ENCODE assay signal across 1 cellular context in genomic region chr1:154856544-154856943, GRCh38.
TF ChIP-seq lines count a peak whose summit lies in the region.

No MANE protein-coding gene starts in this region.

TF ChIP-seq in GM23338, 12 proteins besides CTCF, POLR2A, EP300 and RAD21:
- TF ChIP-seq EZH2phosphoT487 (IDR thresholded peaks at IDR 0.05; ENCODE audit: unreplicated experiment) (no peak), JUNB (IDR thresholded peaks at IDR 0.05; ENCODE audit: unreplicated experiment) (no peak), ZNF331 (CRISPR knock-in tag; IDR thresholded peaks at IDR 0.05; ENCODE audit: low read depth) (no peak), NANOG (IDR thresholded peaks at IDR 0.05; ENCODE audit: borderline replicate concordance) (no peak), STAT1 (IDR thresholded peaks at IDR 0.05; ENCODE audit: unreplicated experiment) (no peak), ZNF114 (CRISPR knock-in tag; IDR thresholded peaks at IDR 0.05) (no peak), EZH2 (IDR thresholded peaks at IDR 0.05; ENCODE audit: low read depth, unreplicated experiment) (no peak), POLR2AphosphoS5 (IDR thresholded peaks at IDR 0.05; ENCODE audit: low read depth) (no peak), CREB1 (CRISPR knock-in tag; IDR thresholded peaks at IDR 0.05; ENCODE audit: low read depth) (no peak), REST (IDR thresholded peaks at IDR 0.05; ENCODE audit: unreplicated experiment) (no peak)
- TF ChIP-seq, protein P1, sequence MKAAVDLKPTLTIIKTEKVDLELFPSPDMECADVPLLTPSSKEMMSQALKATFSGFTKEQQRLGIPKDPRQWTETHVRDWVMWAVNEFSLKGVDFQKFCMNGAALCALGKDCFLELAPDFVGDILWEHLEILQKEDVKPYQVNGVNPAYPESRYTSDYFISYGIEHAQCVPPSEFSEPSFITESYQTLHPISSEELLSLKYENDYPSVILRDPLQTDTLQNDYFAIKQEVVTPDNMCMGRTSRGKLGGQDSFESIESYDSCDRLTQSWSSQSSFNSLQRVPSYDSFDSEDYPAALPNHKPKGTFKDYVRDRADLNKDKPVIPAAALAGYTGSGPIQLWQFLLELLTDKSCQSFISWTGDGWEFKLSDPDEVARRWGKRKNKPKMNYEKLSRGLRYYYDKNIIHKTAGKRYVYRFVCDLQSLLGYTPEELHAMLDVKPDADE (IDR thresholded peaks at IDR 0.05), result no peak
- TF ChIP-seq, protein P2, sequence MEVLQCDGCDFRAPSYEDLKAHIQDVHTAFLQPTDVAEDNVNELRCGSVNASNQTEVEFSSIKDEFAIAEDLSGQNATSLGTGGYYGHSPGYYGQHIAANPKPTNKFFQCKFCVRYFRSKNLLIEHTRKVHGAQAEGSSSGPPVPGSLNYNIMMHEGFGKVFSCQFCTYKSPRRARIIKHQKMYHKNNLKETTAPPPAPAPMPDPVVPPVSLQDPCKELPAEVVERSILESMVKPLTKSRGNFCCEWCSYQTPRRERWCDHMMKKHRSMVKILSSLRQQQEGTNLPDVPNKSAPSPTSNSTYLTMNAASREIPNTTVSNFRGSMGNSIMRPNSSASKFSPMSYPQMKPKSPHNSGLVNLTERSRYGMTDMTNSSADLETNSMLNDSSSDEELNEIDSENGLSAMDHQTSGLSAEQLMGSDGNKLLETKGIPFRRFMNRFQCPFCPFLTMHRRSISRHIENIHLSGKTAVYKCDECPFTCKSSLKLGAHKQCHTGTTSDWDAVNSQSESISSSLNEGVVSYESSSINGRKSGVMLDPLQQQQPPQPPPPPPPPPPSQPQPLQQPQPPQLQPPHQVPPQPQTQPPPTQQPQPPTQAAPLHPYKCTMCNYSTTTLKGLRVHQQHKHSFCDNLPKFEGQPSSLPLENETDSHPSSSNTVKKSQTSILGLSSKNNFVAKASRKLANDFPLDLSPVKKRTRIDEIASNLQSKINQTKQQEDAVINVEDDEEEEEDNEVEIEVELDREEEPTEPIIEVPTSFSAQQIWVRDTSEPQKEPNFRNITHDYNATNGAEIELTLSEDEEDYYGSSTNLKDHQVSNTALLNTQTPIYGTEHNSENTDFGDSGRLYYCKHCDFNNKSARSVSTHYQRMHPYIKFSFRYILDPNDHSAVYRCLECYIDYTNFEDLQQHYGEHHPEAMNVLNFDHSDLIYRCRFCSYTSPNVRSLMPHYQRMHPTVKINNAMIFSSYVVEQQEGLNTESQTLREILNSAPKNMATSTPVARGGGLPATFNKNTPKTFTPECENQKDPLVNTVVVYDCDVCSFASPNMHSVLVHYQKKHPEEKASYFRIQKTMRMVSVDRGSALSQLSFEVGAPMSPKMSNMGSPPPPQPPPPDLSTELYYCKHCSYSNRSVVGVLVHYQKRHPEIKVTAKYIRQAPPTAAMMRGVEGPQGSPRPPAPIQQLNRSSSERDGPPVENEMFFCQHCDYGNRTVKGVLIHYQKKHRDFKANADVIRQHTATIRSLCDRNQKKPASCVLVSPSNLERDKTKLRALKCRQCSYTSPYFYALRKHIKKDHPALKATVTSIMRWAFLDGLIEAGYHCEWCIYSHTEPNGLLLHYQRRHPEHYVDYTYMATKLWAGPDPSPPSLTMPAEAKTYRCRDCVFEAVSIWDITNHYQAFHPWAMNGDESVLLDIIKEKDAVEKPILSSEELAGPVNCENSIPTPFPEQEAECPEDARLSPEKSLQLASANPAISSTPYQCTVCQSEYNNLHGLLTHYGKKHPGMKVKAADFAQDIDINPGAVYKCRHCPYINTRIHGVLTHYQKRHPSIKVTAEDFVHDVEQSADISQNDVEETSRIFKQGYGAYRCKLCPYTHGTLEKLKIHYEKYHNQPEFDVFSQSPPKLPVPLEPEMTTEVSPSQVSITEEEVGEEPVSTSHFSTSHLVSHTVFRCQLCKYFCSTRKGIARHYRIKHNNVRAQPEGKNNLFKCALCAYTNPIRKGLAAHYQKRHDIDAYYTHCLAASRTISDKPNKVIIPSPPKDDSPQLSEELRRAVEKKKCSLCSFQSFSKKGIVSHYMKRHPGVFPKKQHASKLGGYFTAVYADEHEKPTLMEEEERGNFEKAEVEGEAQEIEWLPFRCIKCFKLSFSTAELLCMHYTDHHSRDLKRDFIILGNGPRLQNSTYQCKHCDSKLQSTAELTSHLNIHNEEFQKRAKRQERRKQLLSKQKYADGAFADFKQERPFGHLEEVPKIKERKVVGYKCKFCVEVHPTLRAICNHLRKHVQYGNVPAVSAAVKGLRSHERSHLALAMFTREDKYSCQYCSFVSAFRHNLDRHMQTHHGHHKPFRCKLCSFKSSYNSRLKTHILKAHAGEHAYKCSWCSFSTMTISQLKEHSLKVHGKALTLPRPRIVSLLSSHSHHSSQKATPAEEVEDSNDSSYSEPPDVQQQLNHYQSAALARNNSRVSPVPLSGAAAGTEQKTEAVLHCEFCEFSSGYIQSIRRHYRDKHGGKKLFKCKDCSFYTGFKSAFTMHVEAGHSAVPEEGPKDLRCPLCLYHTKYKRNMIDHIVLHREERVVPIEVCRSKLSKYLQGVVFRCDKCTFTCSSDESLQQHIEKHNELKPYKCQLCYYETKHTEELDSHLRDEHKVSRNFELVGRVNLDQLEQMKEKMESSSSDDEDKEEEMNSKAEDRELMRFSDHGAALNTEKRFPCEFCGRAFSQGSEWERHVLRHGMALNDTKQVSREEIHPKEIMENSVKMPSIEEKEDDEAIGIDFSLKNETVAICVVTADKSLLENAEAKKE (CRISPR knock-in tag; IDR thresholded peaks at IDR 0.05), result no peak
